In genomic region chr16:286491-287297, GRCh38 we compare ENCODE assay signal across 21 cellular contexts. TPM values are rescaled to one million over a fixed set of nuclear protein-coding genes. Genes with fewer than 3 reads are reported as not detected.
DNase-seq lines count a peak whose midpoint lies in the region; ATAC-seq, FAIRE-seq and TF ChIP-seq lines count a peak whose summit lies in the region.
"Had no signal": no experiment of that assay in that cellular context is flagged by ENCODE, and none has a peak within 500 bp of the region (broad histone marks: within the 10 kb centered on the region; RNA-seq: fewer than 3 reads in every experiment).

No MANE protein-coding gene starts in this region.

- peaks cover 43 to 56% (median 54%) of the 10 kb centered on the region in 11 experiments for H3K36me3 ChIP-seq in BLaER1 treated with 17β-estradiol and CSF1 and Interleukin-3, amounts not matched to agents 10 nM and 100 nM
- H3K36me3 ChIP-seq in bronchial epithelial cell (ENCODE audit: control insufficient read depth, insufficient read depth, low read length), result peaks cover 25% of the 10 kb centered on the region
- peaks cover 26 to 64% (median 52%) of the 10 kb centered on the region in 4 donors for H3K36me3 ChIP-seq in stomach

- peaks cover 12% of the 10 kb centered on the region for H3K36me3 Mint-ChIP-seq in activated CD8-positive, alpha-beta T cell treated with anti-CD3 and anti-CD28 coated beads, Interleukin-2, amount 10 ng/mL, durations not matched to agents 7 days and 5 days (ENCODE audit: low read depth)

- no peaks in the 10 kb centered on the region for H3K9me3 Mint-ChIP-seq in activated CD8-positive, alpha-beta T cell treated with anti-CD3 and anti-CD28 coated beads, Interleukin-2, amount 10 ng/mL, durations not matched to agents 7 days and 5 days (ENCODE audit: insufficient read depth)
- H3K9me3 Mint-ChIP-seq: GM23338, HFFc6 had no signal

- CTCF ChIA-PET in RWPE1 (lab: Yijun Ruan, JAX), result interaction anchor here (0.5 to 0.6 kb wide), 2 partner anchors 143 to 230 kb away, joined by 3 to 5 read pairs; no protein-coding TSS in a partner anchor
- CTCF ChIA-PET in activated CD8-positive, alpha-beta T cell treated with anti-CD3 and anti-CD28 coated beads, Interleukin-2, amount 10 ng/mL, durations not matched to agents 7 days and 5 days (lab: Charles Lee), result no interaction called here

- TF ChIP-seq CTCF in RWPE1 (conservative IDR thresholded peaks at IDR 0.05; ENCODE audit: low read depth) (no peak), bronchial epithelial cell (IDR thresholded peaks at IDR 0.05; ENCODE audit: insufficient read depth, low read length, severe bottlenecking) (no peak), stomach (IDR thresholded peaks at IDR 0.05) (no peak)

- H3K27me3 Mint-ChIP-seq in activated CD8-positive, alpha-beta T cell treated with anti-CD3 and anti-CD28 coated beads, Interleukin-2, amount 10 ng/mL, durations not matched to agents 7 days and 5 days (ENCODE audit: low read depth), result no peaks in the 10 kb centered on the region
- H3K27me3 Mint-ChIP-seq: CD4-positive, alpha-beta memory T cell had no signal

- no peak overlapping the region for H3K4me3 Mint-ChIP-seq in activated CD8-positive, alpha-beta T cell treated with anti-CD3 and anti-CD28 coated beads, Interleukin-2, amount 10 ng/mL, durations not matched to agents 7 days and 5 days
- H3K4me3 Mint-ChIP-seq: CD14-positive monocyte; CD4-positive, alpha-beta memory T cell; GM23338; HFFc6 had no signal

- no peak overlapping the region for H3K27ac ChIP-seq in BLaER1 treated with 17β-estradiol and CSF1 and Interleukin-3, amounts not matched to agents 10 nM and 100 nM
- H3K27ac ChIP-seq in RWPE1 (peak overlapping the region; percentile 33), stomach (peak overlapping the region in 3 of 5 donors; percentile 3 to 38 (median 15))

- peaks cover 3 to 79% (median 44%) of the 10 kb centered on the region in 11 experiments; a peak in 19 of 22 replicates for H4K20me1 ChIP-seq in BLaER1 treated with 17β-estradiol and CSF1 and Interleukin-3, amounts not matched to agents 10 nM and 100 nM

- TF ChIP-seq POLR2A in stomach (IDR thresholded peaks at IDR 0.05), result no peak

- TF ChIP-seq EP300 in stomach (IDR thresholded peaks at IDR 0.05), result no peak

- H3K4me2 ChIP-seq in BLaER1 treated with 17β-estradiol and CSF1 and Interleukin-3, amounts not matched to agents 10 nM and 100 nM, result peak overlapping the region in 7 of 11 experiments; percentile 2 to 53 (median 39); a peak in 12 of 22 replicates
- H3K4me2 ChIP-seq: GM23338 had no signal

- peaks cover 0 to 56% (median 30%) of the 10 kb centered on the region in 10 experiments; a peak in 13 of 20 replicates for H3K4me1 ChIP-seq in BLaER1 treated with 17β-estradiol and CSF1 and Interleukin-3, amounts not matched to agents 10 nM and 100 nM
- H3K4me1 ChIP-seq in stomach, result peaks cover 0 to 41% (median 14%) of the 10 kb centered on the region in 4 donors
- H3K4me1 ChIP-seq: BE2C had no signal

- H3K27me3 ChIP-seq in BLaER1 treated with 17β-estradiol and CSF1 and Interleukin-3, amounts not matched to agents 10 nM and 100 nM, result peaks cover 5 to 26% (median 17%) of the 10 kb centered on the region in 11 experiments
- H3K27me3 ChIP-seq in bronchial epithelial cell (ENCODE audit: control insufficient read depth, insufficient read depth, low read length) (peaks cover 2% of the 10 kb centered on the region), stomach (peaks cover 0 to 15% (median 7%) of the 10 kb centered on the region in 3 donors)
- H3K27me3 ChIP-seq: BE2C had no signal

- H3K4me1 Mint-ChIP-seq in activated CD8-positive, alpha-beta T cell treated with anti-CD3 and anti-CD28 coated beads, Interleukin-2, amount 10 ng/mL, durations not matched to agents 7 days and 5 days (ENCODE audit: low read depth), result no peaks in the 10 kb centered on the region
- H3K4me1 Mint-ChIP-seq: CD14-positive monocyte; CD4-positive, alpha-beta memory T cell; GM23338 had no signal

- no peak overlapping the region for H3K4me3 ChIP-seq in BLaER1 treated with 17β-estradiol and CSF1 and Interleukin-3, amounts not matched to agents 10 nM and 100 nM
- H3K4me3 ChIP-seq in bronchial epithelial cell (ENCODE audit: low read depth, low read length) (no peak overlapping the region), stomach (no peak overlapping the region)
- H3K4me3 ChIP-seq: GM23338 had no signal

- H3K27ac Mint-ChIP-seq in activated CD8-positive, alpha-beta T cell treated with anti-CD3 and anti-CD28 coated beads, Interleukin-2, amount 10 ng/mL, durations not matched to agents 7 days and 5 days, result no peak overlapping the region
- H3K27ac Mint-ChIP-seq: GM23338, HFFc6 had no signal

- no peak for DNase-seq in RWPE1 (ENCODE audit: low spot score)
- no peak for DNase-seq in bronchial epithelial cell (ENCODE audit: low read depth)
- DNase-seq in stomach, result no peak
- DNase-seq in NCI-H510A treated with DMSO at 0.1 percent for 48 hours (lab: John Stamatoyannopoulos, UW), result no peak
- no peak for DNase-seq in activated CD8-positive, alpha-beta T cell treated with anti-CD3 and anti-CD28 coated beads, Interleukin-2, amount 10 ng/mL, durations not matched to agents 7 days and 5 days
- DNase-seq in HTR-8/SVneo (ENCODE audit: insufficient read length, low spot score), result no peak
- DNase-seq: ACHN; CD4-positive, alpha-beta memory T cell; DMS79; GDM1; HCEC 1CT; HFFc6; IMR-90; KBM-7 had no signal

- POLR2A ChIA-PET in RWPE1 (lab: Yijun Ruan, JAX; ENCODE audit: low non-redundant PET), result no interaction called here
- POLR2A ChIA-PET in activated CD8-positive, alpha-beta T cell treated with anti-CD3 and anti-CD28 coated beads, Interleukin-2, amount 10 ng/mL, durations not matched to agents 7 days and 5 days (lab: Charles Lee), result no interaction called here

- FAIRE-seq in bronchial epithelial cell (lab: Jason Lieb, UNC) (peak; percentile 90), HTR-8/SVneo (lab: Jason Lieb, UNC) (no peak)
- FAIRE-seq: A204.1, H54 had no signal

- WGBS in stomach, 5 donors, result 80 to 97% (median 86%) methylated on average over 15 to 22 of the region's 22 CpGs

- ATAC-seq in activated CD8-positive, alpha-beta T cell treated with anti-CD3 and anti-CD28 coated beads, Interleukin-2, amount 10 ng/mL, durations not matched to agents 7 days and 5 days, result no peak
- ATAC-seq: GM23338 had no signal

- intact Hi-C loops in stomach (cut with DNase I; ENCODE audit: low total_unique reads), result no loop called here

- no peaks in the 10 kb centered on the region; a peak in 2 of 22 replicates for H3K9me3 ChIP-seq in BLaER1 treated with 17β-estradiol and CSF1 and Interleukin-3, amounts not matched to agents 10 nM and 100 nM (replicated peaks in 1 of 11)
- no peaks in the 10 kb centered on the region for H3K9me3 ChIP-seq in stomach
- H3K9me3 ChIP-seq: BE2C had no signal

- H3K9ac ChIP-seq in BLaER1 treated with 17β-estradiol and CSF1 and Interleukin-3, amounts not matched to agents 10 nM and 100 nM, result no peak overlapping the region; a peak in 1 of 22 replicates

RNA-seq across cellular contexts. Expression of gene PDIA2, which starts 3.7 kb away (rescaled TPM):
- total RNA-seq in bronchial epithelial cell (under 0.01 TPM in 1 of 2 replicates, not detected in the other), stomach (100 to 1,000 TPM in 1 of 5 donors, 10 to 100 TPM in 3, not detected in 1; 32.3 to 118 (median 65.1) TPM)
- 100 to 1,000 TPM; 142 to 932 (median 584) TPM for polyA plus RNA-seq in stomach
- total RNA-seq in activated CD8-positive, alpha-beta T cell treated with anti-CD3 and anti-CD28 coated beads, Interleukin-2, amount 10 ng/mL, durations not matched to agents 7 days and 5 days, result not detected
- total RNA-seq: CD4-positive, alpha-beta memory T cell; HFFc6; IMR-90 had no signal
- polyA plus RNA-seq: CD14-positive monocyte; CD4-positive, alpha-beta memory T cell had no signal

RNA-seq across cellular contexts. Expression of gene ARHGDIG, which starts 6.3 kb away (rescaled TPM):
- total RNA-seq in bronchial epithelial cell, result 0.51 TPM in 1 of 2 replicates, not detected in the other
- 10 to 100 TPM in 2 of 5 donors, 1 to 10 TPM in 2, not detected in 1; 3.1 to 39.7 (median 11.0) TPM for total RNA-seq in stomach
- polyA plus RNA-seq in stomach, result 10 to 100 TPM in 1 of 3 donors, 1 to 10 TPM in 2; 5.2 to 50.4 (median 9.6) TPM
- not detected for total RNA-seq in activated CD8-positive, alpha-beta T cell treated with anti-CD3 and anti-CD28 coated beads, Interleukin-2, amount 10 ng/mL, durations not matched to agents 7 days and 5 days
- total RNA-seq: Daoy, HFFc6 had no signal
- polyA plus RNA-seq: CD14-positive monocyte; CD4-positive, alpha-beta memory T cell had no signal

RNA-seq across cellular contexts. Expression of gene RGS11, which starts 10.9 kb away (rescaled TPM):
- 0.26 TPM in 1 of 2 replicates, not detected in the other for total RNA-seq in bronchial epithelial cell
- 10 to 100 TPM in 2 of 5 donors, 1 to 10 TPM in 3; 2.6 to 24.6 (median 7.0) TPM for total RNA-seq in stomach
- 10 to 100 TPM in 2 of 3 donors, 1 to 10 TPM in 1; 7.3 to 26.3 (median 11.9) TPM for polyA plus RNA-seq in stomach
- total RNA-seq in activated CD8-positive, alpha-beta T cell treated with anti-CD3 and anti-CD28 coated beads, Interleukin-2, amount 10 ng/mL, durations not matched to agents 7 days and 5 days, result not detected
- polyA plus RNA-seq: CD14-positive monocyte; CD4-positive, alpha-beta memory T cell had no signal

RNA-seq across cellular contexts. Expression of gene FAM234A, which starts 52.1 kb away (rescaled TPM):
- total RNA-seq in bronchial epithelial cell, result 11.3 and 39.3 TPM in 2 replicates
- total RNA-seq in stomach, result 10 to 100 TPM; 14.6 to 87.2 (median 60.3) TPM
- polyA plus RNA-seq in stomach, result 10 to 100 TPM; 13.1 to 34.9 (median 29.5) TPM
- 10 to 100 TPM; 10.9 to 11.8 TPM for total RNA-seq in activated CD8-positive, alpha-beta T cell treated with anti-CD3 and anti-CD28 coated beads, Interleukin-2, amount 10 ng/mL, durations not matched to agents 7 days and 5 days

RNA-seq across cellular contexts. Expression of gene LUC7L, which starts 57.4 kb away (rescaled TPM):
- total RNA-seq in bronchial epithelial cell, result 28.5 and 29.5 TPM in 2 replicates
- total RNA-seq in stomach, result 100 to 1,000 TPM; 100 to 221 (median 121) TPM
- 100 to 1,000 TPM in 1 of 3 donors, 10 to 100 TPM in 2; 77.5 to 108 (median 82.2) TPM for polyA plus RNA-seq in stomach
- total RNA-seq in activated CD8-positive, alpha-beta T cell treated with anti-CD3 and anti-CD28 coated beads, Interleukin-2, amount 10 ng/mL, durations not matched to agents 7 days and 5 days, result 10 to 100 TPM; 56.1 to 58.4 TPM

Comparison
In these comparisons a context has a peak if more than half of its experiments do, and no peak if none do; other contexts are left out.
1. H3K27ac ChIP-seq: peak in RWPE1 (single experiment) and stomach (3 of 5); none in BLaER1 treated with 17β-estradiol and CSF1 and Interleukin-3, amounts not matched to agents 10 nM and 100 nM (0 of 11).